ENCODE assay signal across 8 cellular contexts in genomic region chr9:128685636-128686489, GRCh38. TPM values are rescaled to one million over a fixed set of nuclear protein-coding genes. Genes with fewer than 3 reads are reported as not detected.
DNase-seq lines count a peak whose midpoint lies in the region; ATAC-seq, FAIRE-seq and TF ChIP-seq lines count a peak whose summit lies in the region.

No MANE protein-coding gene starts in this region.

- TF ChIP-seq POLR2A in A549 (IDR thresholded peaks at IDR 0.05; ENCODE audit: low read length) (no peak), right lobe of liver (IDR thresholded peaks at IDR 0.05) (no peak)

- no peak for FAIRE-seq in A549 (lab: Jason Lieb, UNC)

- H3K27me3 ChIP-seq in KMS-11 (ENCODE audit: insufficient read depth, low read depth) (no peaks in the 10 kb centered on the region), right lobe of liver (no peaks in the 10 kb centered on the region), SJCRH30 (no peaks in the 10 kb centered on the region)

- no peak overlapping the region; the same call in 1 of the 2 replicates for H2AFZ ChIP-seq in KMS-11 (ENCODE audit: low read depth)

- TF ChIP-seq CTCF in A549 (IDR thresholded peaks at IDR 0.05) (no peak), KMS-11 (conservative IDR thresholded peaks at IDR 0.05; ENCODE audit: low read depth, low read length) (no peak), right lobe of liver (IDR thresholded peaks at IDR 0.05) (no peak)

- TF ChIP-seq RAD21 in A549 (conservative IDR thresholded peaks at IDR 0.05 in 1 of 2, IDR thresholded peaks at IDR 0.05 in 1 of 2), result no peak

- no peak for ATAC-seq in A549
- ATAC-seq in right lobe of liver, result peak in 3 of 4 donors; percentile 6 to 38 (median 9)
- no peak for ATAC-seq in HG03342 (IDR thresholded peaks at IDR 0.05; ENCODE audit: unreplicated experiment)
- ATAC-seq in GM18861 (IDR thresholded peaks at IDR 0.05; ENCODE audit: unreplicated experiment), result no peak
- ATAC-seq in GM19351 (IDR thresholded peaks at IDR 0.05; ENCODE audit: unreplicated experiment), result no peak

- DNase-seq in A549 (ENCODE audit: low read depth in 1 of 2, low spot score in 1 of 2) (no peak), right lobe of liver (peak in 2 of 3 donors; percentile 48 to 54), SJCRH30 (no peak)
- peak; percentile 18 for DNase-seq in activated T-helper 9 cell treated with anti-CD3 and anti-CD28 coated beads, Interleukin-2, amount 50 U/mL, for 16 hours (ENCODE audit: low read depth)

- H3K9me3 ChIP-seq in A549, result no peaks in the 10 kb centered on the region
- H3K9me3 ChIP-seq in right lobe of liver, result no peaks in the 10 kb centered on the region
- H3K9me3 ChIP-seq in SJCRH30 (replicated peaks), result no peaks in the 10 kb centered on the region

- peak overlapping the region; percentile 97; the same call in 1 of the 2 replicates for H3K9ac ChIP-seq in KMS-11

- H4K20me1 ChIP-seq in KMS-11 (ENCODE audit: insufficient read depth), result peaks cover 4% of the 10 kb centered on the region; the same call in 1 of the 2 replicates

- 86% methylated on average over 17 of the region's 17 CpGs for WGBS in A549 (ENCODE audit: missing lambda C conversion rate)
- WGBS in right lobe of liver (ENCODE audit: insufficient coverage, low coverage, low lambda C conversion rate, missing lambda C conversion rate), result 31% methylated on average over 12 of the region's 17 CpGs

- no peak for TF ChIP-seq EP300 in A549 (IDR thresholded peaks at IDR 0.05)

- H3K4me2 ChIP-seq in A549 (peak overlapping the region; percentile 91), KMS-11 (peak overlapping the region; percentile 65)

- H3K4me3 ChIP-seq in A549 (no peak overlapping the region), KMS-11 (IDR thresholded peaks at IDR 0.05; ENCODE audit: insufficient read depth, low read depth, low read length) (no peak overlapping the region), right lobe of liver (peak overlapping the region in 2 of 3 donors; percentile 14 to 27), SJCRH30 (no peak overlapping the region)

- H3K27ac ChIP-seq in A549, result peak overlapping the region in 1 of 2 experiments; percentile 97; a peak in 4 of 6 replicates
- peak overlapping the region; percentile 93; the same call in 1 of the 2 replicates for H3K27ac ChIP-seq in KMS-11
- H3K27ac ChIP-seq in right lobe of liver, result peak overlapping the region; percentile 85 to 89 (median 88)
- no peak overlapping the region for H3K27ac ChIP-seq in SJCRH30

- H3K4me1 ChIP-seq in A549 (peaks cover 34% of the 10 kb centered on the region), KMS-11 (ENCODE audit: low read depth, poor library complexity, severe bottlenecking) (peaks cover 54% of the 10 kb centered on the region), right lobe of liver (peaks cover 0 to 27% (median 8%) of the 10 kb centered on the region in 4 donors), SJCRH30 (peaks cover 4% of the 10 kb centered on the region; the same call in 1 of the 2 replicates)

- CTCF ChIA-PET in A549 (lab: Yijun Ruan, JAX), result interaction anchor here (2.5 kb wide), 1 partner anchor 50 kb away, joined by 13 read pairs; no protein-coding TSS in a partner anchor

- peaks cover 74% of the 10 kb centered on the region for H3K79me2 ChIP-seq in KMS-11 (ENCODE audit: insufficient read depth, low read depth)

- POLR2A ChIA-PET in A549 (lab: Yijun Ruan, JAX), result interaction anchor here (2.2 kb wide), 1 partner anchor 51 kb away, joined by 24 read pairs; no protein-coding TSS in a partner anchor

- H3K36me3 ChIP-seq in KMS-11 (ENCODE audit: insufficient read depth), result no peaks in the 10 kb centered on the region
- H3K36me3 ChIP-seq in right lobe of liver, result no peaks in the 10 kb centered on the region
- H3K36me3 ChIP-seq in SJCRH30, result peaks cover 8% of the 10 kb centered on the region

- intact Hi-C loops in right lobe of liver (cut with DNase I), result no loop called here

TF ChIP-seq in A549, 52 proteins besides CTCF, POLR2A, EP300 and RAD21 (continues in another document):
- TF ChIP-seq ZFP36 (IDR thresholded peaks at IDR 0.05; ENCODE audit: borderline replicate concordance, partially characterized antibody) (no peak), USF2 (IDR thresholded peaks at IDR 0.05) (no peak), MAZ (IDR thresholded peaks at IDR 0.05; ENCODE audit: borderline replicate concordance, low read depth, low read length) (no peak), HEYL (CRISPR knock-in tag; IDR thresholded peaks at IDR 0.05) (no peak), NPAS2 (CRISPR knock-in tag; IDR thresholded peaks at IDR 0.05; ENCODE audit: borderline replicate concordance) (no peak), CBX8 (IDR thresholded peaks at IDR 0.05) (no peak), HOXB5 (CRISPR knock-in tag; IDR thresholded peaks at IDR 0.05) (no peak), RFX5 (IDR thresholded peaks at IDR 0.05) (no peak), REST (IDR thresholded peaks at IDR 0.05) (no peak), CEBPB (IDR thresholded peaks at IDR 0.05) (no peak)

RNA-seq across cellular contexts. Expression of gene SET, which starts 3.2 kb away (rescaled TPM):
- polyA plus RNA-seq in A549 (2011; rRNA removed), result 293 and 518 TPM in 2 replicates
- 78.7 and 85.2 TPM in 2 replicates for polyA plus RNA-seq in A549 (2012; cell fraction: cytosol; rRNA removed)
- 34.6 and 48.0 TPM in 2 replicates for polyA plus RNA-seq in A549 (2012; cell fraction: nucleus; rRNA removed)
- 538 to 546 TPM (median 544 TPM) in 3 replicates for polyA plus RNA-seq in A549 (2017; fragmentation: RNase III; extraction: RNeasy Plus Mini Kit Qiagen cat#74134 plus additional on column Dnase treatment)
- polyA minus RNA-seq in A549 (2011; rRNA and poly(A)+ RNA removed), result 108 TPM in 2 replicates
- total RNA-seq in right lobe of liver, result 100 to 1,000 TPM in 2 of 6 experiments, 10 to 100 TPM in 4; 57.4 to 110 (median 82.6) TPM
- 1,089 and 1,149 TPM in 2 replicates for total RNA-seq in SJCRH30 (2014; rRNA removed; shearing (Covaris generic))

RNA-seq across cellular contexts. Expression of gene PKN3, which starts 16.4 kb away (rescaled TPM):
- polyA plus RNA-seq in A549 (2011; rRNA removed) (7.6 and 9.0 TPM in 2 replicates), A549 (2017; fragmentation: RNase III; extraction: RNeasy Plus Mini Kit Qiagen cat#74134 plus additional on column Dnase treatment) (14.1 to 16.7 TPM (median 16.3 TPM) in 3 replicates)
- 22.0 and 24.5 TPM in 2 replicates for polyA plus RNA-seq in A549 (2012; cell fraction: cytosol; rRNA removed)
- polyA plus RNA-seq in A549 (2012; cell fraction: nucleus; rRNA removed), result 81.5 and 93.7 TPM in 2 replicates
- polyA minus RNA-seq in A549 (2011; rRNA and poly(A)+ RNA removed), result 6.4 and 12.6 TPM in 2 replicates
- 1 to 10 TPM in 5 of 6 experiments, under 1 TPM in 1; 0.81 to 4.9 (median 2.4) TPM for total RNA-seq in right lobe of liver
- 15.8 and 20.2 TPM in 2 replicates for total RNA-seq in SJCRH30 (2014; rRNA removed; shearing (Covaris generic))

RNA-seq across cellular contexts. Expression of gene DYNC2I2, which starts 29.2 kb away (rescaled TPM):
- polyA plus RNA-seq in A549 (2011; rRNA removed), result 57.3 and 62.8 TPM in 2 replicates
- polyA plus RNA-seq in A549 (2012; cell fraction: cytosol; rRNA removed), result 184 and 236 TPM in 2 replicates
- polyA plus RNA-seq in A549 (2012; cell fraction: nucleus; rRNA removed), result 313 and 398 TPM in 2 replicates
- 113 to 117 TPM (median 114 TPM) in 3 replicates for polyA plus RNA-seq in A549 (2017; fragmentation: RNase III; extraction: RNeasy Plus Mini Kit Qiagen cat#74134 plus additional on column Dnase treatment)
- polyA minus RNA-seq in A549 (2011; rRNA and poly(A)+ RNA removed), result 47.5 and 81.7 TPM in 2 replicates
- total RNA-seq in right lobe of liver, result 10 to 100 TPM; 11.8 to 23.9 (median 18.8) TPM
- 58.3 and 61.5 TPM in 2 replicates for total RNA-seq in SJCRH30 (2014; rRNA removed; shearing (Covaris generic))

RNA-seq across cellular contexts. Expression of gene ZDHHC12, which starts 38.1 kb away (rescaled TPM):
- 37.6 and 55.5 TPM in 2 replicates for polyA plus RNA-seq in A549 (2011; rRNA removed)
- 133 and 189 TPM in 2 replicates for polyA plus RNA-seq in A549 (2012; cell fraction: cytosol; rRNA removed)
- polyA plus RNA-seq in A549 (2012; cell fraction: nucleus; rRNA removed), result 101 and 188 TPM in 2 replicates
- 66.2 to 77.5 TPM (median 75.7 TPM) in 3 replicates for polyA plus RNA-seq in A549 (2017; fragmentation: RNase III; extraction: RNeasy Plus Mini Kit Qiagen cat#74134 plus additional on column Dnase treatment)
- 11.5 and 16.4 TPM in 2 replicates for polyA minus RNA-seq in A549 (2011; rRNA and poly(A)+ RNA removed)
- 10 to 100 TPM; 14.1 to 46.1 (median 22.7) TPM for total RNA-seq in right lobe of liver
- total RNA-seq in SJCRH30 (2014; rRNA removed; shearing (Covaris generic)), result 35.0 and 37.4 TPM in 2 replicates

Comparison
In these comparisons a context has a peak if more than half of its experiments do, and no peak if none do; other contexts are left out.
1. ATAC-seq: peak in right lobe of liver (3 of 4); none in A549 (0 of 2), HG03342 (single experiment), GM18861 (single experiment) and GM19351 (single experiment).
2. DNase-seq: peak in activated T-helper 9 cell treated with anti-CD3 and anti-CD28 coated beads, Interleukin-2, amount 50 U/mL, for 16 hours (single experiment) and right lobe of liver (2 of 3); none in A549 (0 of 2) and SJCRH30 (0 of 2).
3. H3K4me3 ChIP-seq: peak in right lobe of liver (2 of 3); none in A549 (single experiment), KMS-11 (single experiment) and SJCRH30 (single experiment).